16 cellular contexts compared by ENCODE assay signal in genomic region chr10:1394155-1394912, GRCh38.
"Had no signal": no experiment of that assay in that cellular context is flagged by ENCODE, and none has a peak within 500 bp of the region (broad histone marks: within the 10 kb centered on the region; RNA-seq: fewer than 3 reads in every experiment).

No MANE protein-coding gene starts in this region.

- H3K36me3 ChIP-seq: left ventricle myocardium inferior, neutrophil, sigmoid colon had no signal

- DNase-seq: activated CD4-positive, alpha-beta T cell treated with anti-CD3 and anti-CD28 coated beads, Interleukin-2, amount 10 ng/mL, durations not matched to agents 24 days and 14 days; activated CD8-positive, alpha-beta memory T cell treated with anti-CD3 and anti-CD28 coated beads, Interleukin-2, amount 50 U/mL, for 4 hours; activated CD8-positive, alpha-beta T cell treated with anti-CD3 and anti-CD28 coated beads, Interleukin-2, amount 10 ng/mL, durations not matched to agents 7 days and 5 days; amniotic stem cell; erythroblast; left ventricle myocardium inferior; naive thymus-derived CD8-positive, alpha-beta T cell; sigmoid colon; stimulated activated CD4-positive, alpha-beta T cell treated with anti-CD3 and anti-CD28 coated beads, Interleukin-4, amount 100 ng/mL, for 4 hours; stimulated activated naive CD4-positive, alpha-beta T cell treated with Interleukin-2 at 50 U/mL for 16 hours; T-helper 1 cell; T-helper 9 cell had no signal

- H3K9me3 ChIP-seq: left ventricle myocardium inferior, neutrophil, sigmoid colon had no signal

- H3K4me1 ChIP-seq: left ventricle myocardium inferior, parathyroid adenoma, sigmoid colon had no signal

- FAIRE-seq: frontal cortex had no signal

- H3K27ac ChIP-seq: left ventricle myocardium inferior, neutrophil, parathyroid adenoma, sigmoid colon, SK-N-MC had no signal

- H3K27me3 ChIP-seq: neutrophil had no signal

- H3K4me3 ChIP-seq: left ventricle myocardium inferior, sigmoid colon, SK-N-MC had no signal

- ATAC-seq: activated CD8-positive, alpha-beta T cell treated with anti-CD3 and anti-CD28 coated beads, Interleukin-2, amount 10 ng/mL, durations not matched to agents 7 days and 5 days; naive thymus-derived CD8-positive, alpha-beta T cell had no signal
